In genomic region chr9:131275332-131276106, GRCh38 we compare ENCODE assay signal across 8 cellular contexts. TPM values are rescaled to one million over a fixed set of nuclear protein-coding genes. Genes with fewer than 3 reads are reported as not detected.
A peak's percentile ranks its signal among the peaks of the same experiment; 100 is the strongest.
DNase-seq lines count a peak whose midpoint lies in the region; ATAC-seq lines count a peak whose summit lies in the region.

No MANE protein-coding gene starts in this region.

- H3K9me3 ChIP-seq in thymus (ENCODE audit: control insufficient read depth): no peaks in the 10 kb centered on the region

- H3K4me3 ChIP-seq in thymus (ENCODE audit: low read length): peak overlapping the region; percentile 75

- peak overlapping the region; percentile 95 for H3K27ac Mint-ChIP-seq in activated CD4-positive, alpha-beta T cell treated with anti-CD3 and anti-CD28 coated beads, Interleukin-2, amount 10 ng/mL, durations not matched to agents 7 days and 5 days
- H3K27ac Mint-ChIP-seq in activated CD4-positive, alpha-beta memory T cell treated with anti-CD3 and anti-CD28 coated beads for 36 hours: peak overlapping the region; percentile 97

- WGBS in thymus: 6% methylated on average over 30 of the region's 30 CpGs

- intact Hi-C loops in activated CD4-positive, alpha-beta memory T cell treated with anti-CD3 and anti-CD28 coated beads for 36 hours (cut with micrococcal nuclease): loop anchor here (1.0 to 5.0 kb wide), 2 partner anchors 23 to 227 kb away; partner anchors contain the start of gene POMT1

- H3K4me1 ChIP-seq in thymus (ENCODE audit: control insufficient read depth, insufficient read depth, low read length): peaks cover 19% of the 10 kb centered on the region

- H3K4me3 Mint-ChIP-seq in activated CD4-positive, alpha-beta T cell treated with anti-CD3 and anti-CD28 coated beads, Interleukin-2, amount 10 ng/mL, durations not matched to agents 7 days and 5 days: peak overlapping the region; percentile 96
- peak overlapping the region; percentile 99 for H3K4me3 Mint-ChIP-seq in activated CD4-positive, alpha-beta memory T cell treated with anti-CD3 and anti-CD28 coated beads for 36 hours

- no peaks in the 10 kb centered on the region for H3K27me3 Mint-ChIP-seq in activated CD4-positive, alpha-beta T cell treated with anti-CD3 and anti-CD28 coated beads, Interleukin-2, amount 10 ng/mL, durations not matched to agents 7 days and 5 days
- no peaks in the 10 kb centered on the region for H3K27me3 Mint-ChIP-seq in activated CD4-positive, alpha-beta memory T cell treated with anti-CD3 and anti-CD28 coated beads for 36 hours

- CTCF ChIA-PET in activated CD4-positive, alpha-beta T cell treated with anti-CD3 and anti-CD28 coated beads, Interleukin-2, amount 10 ng/mL, durations not matched to agents 7 days and 5 days (lab: Charles Lee): interaction anchor here (0.8 to 9.8 kb wide), 6 partner anchors 9 to 33 kb away, joined by 3 to 74 read pairs (median 4); no protein-coding TSS in a partner anchor
- CTCF ChIA-PET in activated CD4-positive, alpha-beta memory T cell treated with anti-CD3 and anti-CD28 coated beads for 36 hours (lab: Charles Lee): interaction anchor here (1.1 to 11.5 kb wide), 4 partner anchors 20 to 97 kb away, joined by 3 to 109 read pairs (median 4); no protein-coding TSS in a partner anchor

- H3K36me3 ChIP-seq in thymus (ENCODE audit: control insufficient read depth, insufficient read depth): no peaks in the 10 kb centered on the region

- peak overlapping the region; percentile 83 for H3K27ac ChIP-seq in thymus (ENCODE audit: low read depth)

- ATAC-seq in HG02588 (IDR thresholded peaks at IDR 0.05; ENCODE audit: unreplicated experiment): no peak

- DNase-seq in activated CD4-positive, alpha-beta T cell treated with anti-CD3 and anti-CD28 coated beads, Interleukin-2, amount 10 ng/mL, durations not matched to agents 7 days and 5 days: peak; percentile 40
- no peak for DNase-seq in activated CD4-positive, alpha-beta T cell treated with anti-CD3 and anti-CD28 coated beads for 1 hour
- DNase-seq in activated CD4-positive, alpha-beta memory T cell treated with anti-CD3 and anti-CD28 coated beads for 36 hours: peak; percentile 54
- DNase-seq in islet precursor cell (peak; percentile 69), 8988T (no peak)
- DNase-seq in central memory CD4-positive, alpha-beta T cell: no peak

- peaks cover 37% of the 10 kb centered on the region for H3K4me1 Mint-ChIP-seq in activated CD4-positive, alpha-beta T cell treated with anti-CD3 and anti-CD28 coated beads, Interleukin-2, amount 10 ng/mL, durations not matched to agents 7 days and 5 days
- peaks cover 31% of the 10 kb centered on the region for H3K4me1 Mint-ChIP-seq in activated CD4-positive, alpha-beta memory T cell treated with anti-CD3 and anti-CD28 coated beads for 36 hours (ENCODE audit: low read depth)

- no peaks in the 10 kb centered on the region for H3K27me3 ChIP-seq in thymus (ENCODE audit: control insufficient read depth, insufficient read depth)

- no peaks in the 10 kb centered on the region for H3K9me3 Mint-ChIP-seq in activated CD4-positive, alpha-beta T cell treated with anti-CD3 and anti-CD28 coated beads, Interleukin-2, amount 10 ng/mL, durations not matched to agents 7 days and 5 days
- no peaks in the 10 kb centered on the region for H3K9me3 Mint-ChIP-seq in activated CD4-positive, alpha-beta memory T cell treated with anti-CD3 and anti-CD28 coated beads for 36 hours

- POLR2A ChIA-PET in activated CD4-positive, alpha-beta T cell treated with anti-CD3 and anti-CD28 coated beads, Interleukin-2, amount 10 ng/mL, durations not matched to agents 7 days and 5 days (lab: Charles Lee): interaction anchor here (0.6 to 4.6 kb wide), 3 partner anchors 9 to 19 kb away, joined by 4 to 24 read pairs (median 5); no protein-coding TSS in a partner anchor
- POLR2A ChIA-PET in activated CD4-positive, alpha-beta memory T cell treated with anti-CD3 and anti-CD28 coated beads for 36 hours (lab: Charles Lee): interaction anchor here (0.9 to 11.6 kb wide), 4 partner anchors 9 to 225 kb away, joined by 3 to 180 read pairs (median 6); no protein-coding TSS in a partner anchor

- peaks cover 56% of the 10 kb centered on the region for H3K36me3 Mint-ChIP-seq in activated CD4-positive, alpha-beta T cell treated with anti-CD3 and anti-CD28 coated beads, Interleukin-2, amount 10 ng/mL, durations not matched to agents 7 days and 5 days (ENCODE audit: low read depth)
- peaks cover 48% of the 10 kb centered on the region for H3K36me3 Mint-ChIP-seq in activated CD4-positive, alpha-beta memory T cell treated with anti-CD3 and anti-CD28 coated beads for 36 hours

RNA-seq across cellular contexts. Expression of gene FAM78A, which starts 0.8 kb away (rescaled TPM):
- 100 to 1,000 TPM; 118 to 128 TPM for total RNA-seq in activated CD4-positive, alpha-beta T cell treated with anti-CD3 and anti-CD28 coated beads, Interleukin-2, amount 10 ng/mL, durations not matched to agents 7 days and 5 days
- total RNA-seq in activated CD4-positive, alpha-beta memory T cell treated with anti-CD3 and anti-CD28 coated beads for 36 hours: 10 to 100 TPM; 34.0 to 36.2 TPM
- polyA plus RNA-seq in thymus: 28.2 TPM

RNA-seq across cellular contexts. Expression of gene PLPP7, which starts 14.0 kb away (rescaled TPM):
- under 1 TPM in 1 of 2 experiments, not detected in 1; 0.21 TPM for total RNA-seq in activated CD4-positive, alpha-beta T cell treated with anti-CD3 and anti-CD28 coated beads, Interleukin-2, amount 10 ng/mL, durations not matched to agents 7 days and 5 days
- total RNA-seq in activated CD4-positive, alpha-beta memory T cell treated with anti-CD3 and anti-CD28 coated beads for 36 hours: not detected
- 0.96 TPM for polyA plus RNA-seq in thymus

Comparison
In these comparisons a context has a peak if more than half of its experiments do, and no peak if none do; other contexts are left out.
1. DNase-seq: peak in activated CD4-positive, alpha-beta T cell treated with anti-CD3 and anti-CD28 coated beads, Interleukin-2, amount 10 ng/mL, durations not matched to agents 7 days and 5 days (single experiment), activated CD4-positive, alpha-beta memory T cell treated with anti-CD3 and anti-CD28 coated beads for 36 hours (single experiment) and islet precursor cell (single experiment); none in activated CD4-positive, alpha-beta T cell treated with anti-CD3 and anti-CD28 coated beads for 1 hour (single experiment), central memory CD4-positive, alpha-beta T cell (single experiment) and 8988T (single experiment).